Comparison of ENCODE assay signal across 1 cellular context in genomic region chr21:38965910-38966504, GRCh38.
TF ChIP-seq lines count a peak whose summit lies in the region.

No MANE protein-coding gene starts in this region.

TF ChIP-seq in K562, 482 proteins besides CTCF, POLR2A, EP300 and RAD21 (continued from another document):
- no peak for TF ChIP-seq ZNF398 (CRISPR knock-in tag; IDR thresholded peaks at IDR 0.05)
- TF ChIP-seq U2AF1 (optimal IDR thresholded peaks at IDR 0.05; ENCODE audit: low read depth, low read length), result no peak
- TF ChIP-seq VEZF1 (CRISPR knock-in tag; IDR thresholded peaks at IDR 0.05), result no peak
- TF ChIP-seq CTBP1 (IDR thresholded peaks at IDR 0.05; ENCODE audit: borderline replicate concordance), result peak; percentile 34; the same call in 1 of the 2 replicates
- no peak for TF ChIP-seq SOX6 (IDR thresholded peaks at IDR 0.05)
- peak; percentile 17; the same call in 1 of the 2 replicates for TF ChIP-seq PHF8 (IDR thresholded peaks at IDR 0.05; ENCODE audit: borderline replicate concordance, low read length)
- no peak for TF ChIP-seq NFRKB (IDR thresholded peaks at IDR 0.05; ENCODE audit: low read depth)
TF ChIP-seq in K562: peak in this region for 52.
